ENCODE assay signal across 8 cellular contexts in the genomic region with DNA sequence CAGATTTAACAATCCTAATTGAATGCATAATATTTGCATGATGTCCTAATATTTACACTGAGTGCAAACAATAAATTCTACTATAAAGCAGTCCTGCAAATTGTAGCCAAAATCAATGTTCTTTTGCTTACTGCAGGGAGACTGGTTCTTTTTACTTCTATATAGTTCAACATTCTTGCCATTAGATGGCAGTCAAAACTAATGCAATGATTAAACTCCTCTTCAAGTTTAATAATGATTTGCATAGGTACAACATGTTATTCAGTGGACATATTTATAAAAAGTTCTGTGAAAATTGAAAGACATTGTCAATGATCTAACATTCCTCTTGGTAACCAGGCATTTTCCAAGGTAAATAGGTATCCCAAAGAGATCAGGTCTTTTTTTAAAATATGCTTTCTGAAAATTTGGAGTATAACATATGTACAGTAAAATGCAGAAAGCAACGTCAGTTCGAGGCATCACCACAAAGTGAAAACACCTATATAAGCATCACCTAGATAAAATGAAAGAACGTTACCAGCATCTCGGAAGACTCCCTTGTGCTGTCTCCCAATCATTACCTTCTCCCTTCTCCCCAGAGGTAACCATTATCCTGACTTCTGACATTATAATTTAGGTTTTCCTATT. TPM values are rescaled to one million over a fixed set of nuclear protein-coding genes. Genes with fewer than 3 reads are reported as not detected.
DNase-seq lines count a peak whose midpoint lies in the region; ATAC-seq and TF ChIP-seq lines count a peak whose summit lies in the region.

No MANE protein-coding gene starts in this region.

- no peak for ATAC-seq in HG03196 (IDR thresholded peaks at IDR 0.05; ENCODE audit: unreplicated experiment)

- no peaks in the 10 kb centered on the region for H3K9me3 ChIP-seq in BE2C
- no peaks in the 10 kb centered on the region for H3K9me3 ChIP-seq in breast epithelium
- H3K9me3 ChIP-seq in vagina: no peaks in the 10 kb centered on the region

- H3K4me3 ChIP-seq in BE2C (ENCODE audit: low read depth, low read length): no peak overlapping the region
- H3K4me3 ChIP-seq in breast epithelium: no peak overlapping the region
- H3K4me3 ChIP-seq in vagina: no peak overlapping the region

- H3K4me1 ChIP-seq in BE2C (no peaks in the 10 kb centered on the region), breast epithelium (no peaks in the 10 kb centered on the region), vagina (no peaks in the 10 kb centered on the region)

- DNase-seq in BE2C (no peak), HCEC 1CT (peak; percentile 59), NCI-H460 (ENCODE audit: extremely low read depth, low read depth) (peak; percentile 49), breast epithelium (ENCODE audit: low spot score in 2 of 2) (no peak), left kidney (ENCODE audit: low read depth, low spot score) (peak; percentile 66), vagina (ENCODE audit: extremely low spot score in 2 of 2) (no peak), NCI-H524 treated with DMSO at 0.1 percent for 48 hours (lab: John Stamatoyannopoulos, UW) (no peak)

- TF ChIP-seq POLR2A in breast epithelium (IDR thresholded peaks at IDR 0.05) (no peak), vagina (IDR thresholded peaks at IDR 0.05) (no peak)

- intact Hi-C loops in breast epithelium (cut with DNase I; ENCODE audit: low total_unique reads) (loop anchor here (10.0 kb wide), 1 partner anchor 187 kb away; no protein-coding TSS in a partner anchor), vagina (cut with DNase I) (loop anchor here (5.0 to 10.0 kb wide), 2 partner anchors 374 to 407 kb away; no protein-coding TSS in a partner anchor)

- TF ChIP-seq CTCF in BE2C (IDR thresholded peaks at IDR 0.05; ENCODE audit: low read depth, low read length) (peak; percentile 45), breast epithelium (IDR thresholded peaks at IDR 0.05) (peak; percentile 23 to 75 (median 64)), vagina (IDR thresholded peaks at IDR 0.05) (peak; percentile 35 to 61 (median 53))

- H3K27ac ChIP-seq in breast epithelium (no peak overlapping the region), vagina (no peak overlapping the region)

- no peaks in the 10 kb centered on the region for H3K36me3 ChIP-seq in BE2C
- no peaks in the 10 kb centered on the region for H3K36me3 ChIP-seq in breast epithelium
- H3K36me3 ChIP-seq in vagina: no peaks in the 10 kb centered on the region

- H3K27me3 ChIP-seq in BE2C (no peaks in the 10 kb centered on the region), breast epithelium (no peaks in the 10 kb centered on the region), vagina (no peaks in the 10 kb centered on the region)

RNA-seq across cellular contexts. Expression of a gene that starts 9.8 kb away (rescaled TPM):
- polyA plus RNA-seq in BE2C (2012; ENCODE audit: insufficient read depth, insufficient read length, low read depth): 20.5 TPM
- total RNA-seq in NCI-H460 (2014; rRNA removed; shearing (Covaris generic)): 21.3 and 24.4 TPM in 2 replicates
- 16.1 and 19.6 TPM in 2 replicates for polyA plus RNA-seq in NCI-H460 (2014; cell fraction: nucleus; rRNA removed)
- total RNA-seq in breast epithelium: 100 to 1,000 TPM in 1 of 3 donors, 10 to 100 TPM in 2; 33.1 to 117 (median 63.6) TPM
- 16.9 TPM for total RNA-seq in vagina

Comparison
In these comparisons a context has a peak if more than half of its experiments do, and no peak if none do; other contexts are left out.
1. DNase-seq: peak in HCEC 1CT (single experiment), NCI-H460 (single experiment) and left kidney (single experiment); none in BE2C (single experiment), breast epithelium (0 of 2), vagina (0 of 2) and NCI-H524 treated with DMSO at 0.1 percent for 48 hours (single experiment).
2. Peak in every context shown above with its lines, with median percentiles within 50 percentile points of each other: CTCF ChIP-seq.